8 cellular contexts compared by ENCODE assay signal in genomic region chr1:22143065-22143514, GRCh38. TPM values are rescaled to one million over a fixed set of nuclear protein-coding genes. Genes with fewer than 3 reads are reported as not detected.
A peak's percentile ranks its signal among the peaks of the same experiment; 100 is the strongest.
DNase-seq lines count a peak whose midpoint lies in the region; ATAC-seq and TF ChIP-seq lines count a peak whose summit lies in the region.

TSS of gene WNT4 (minus strand) at chr1:22143097. CDS start at chr1:22142922, 175 bp downstream.

- H3K4me1 ChIP-seq in Panc1 (ENCODE audit: control insufficient read depth, insufficient read depth, low read length) (peaks cover 9% of the 10 kb centered on the region), stomach smooth muscle (ENCODE audit: control insufficient read depth, insufficient read depth, low read length) (peaks cover 14% of the 10 kb centered on the region)

- H3K4me3 ChIP-seq in Panc1 (ENCODE audit: low read depth in 2 of 2, low read length in 2 of 2) (peak within 1 kb of the TSS; percentile 44 to 46), stomach smooth muscle (ENCODE audit: low read length in 2 of 2) (peak within 1 kb of the TSS; percentile 41 to 71)

- H3K9me3 ChIP-seq in Panc1 (ENCODE audit: control insufficient read depth, insufficient read depth, low read depth, low read length): no peaks in the 10 kb centered on the region
- H3K9me3 ChIP-seq in stomach smooth muscle (ENCODE audit: control insufficient read depth in 2 of 2, low read length in 2 of 2): no peaks in the 10 kb centered on the region

- H3K27ac ChIP-seq in Panc1 (ENCODE audit: low read length): no peak within 1 kb of the TSS
- no peak within 1 kb of the TSS for H3K27ac ChIP-seq in stomach smooth muscle (ENCODE audit: low read length)

- H3K36me3 ChIP-seq in Panc1 (ENCODE audit: control insufficient read depth, insufficient read depth, low read length) (no peaks in the 10 kb centered on the region), stomach smooth muscle (ENCODE audit: control insufficient read depth in 2 of 2, insufficient read depth in 2 of 2, low read length in 2 of 2) (no peaks in the 10 kb centered on the region)

- H3K9ac ChIP-seq in stomach smooth muscle (ENCODE audit: low read length in 2 of 2): no peak within 1 kb of the TSS

- H3K27me3 ChIP-seq in Panc1 (ENCODE audit: control insufficient read depth, insufficient read depth, low read length) (no peaks in the 10 kb centered on the region), stomach smooth muscle (ENCODE audit: control insufficient read depth in 1 of 2, insufficient read depth in 2 of 2, low read length in 2 of 2) (peaks cover 0 to 23% of the 10 kb centered on the region in 2 donors)

- DNase-seq in 8988T (peak; percentile 91), GM10248 (ENCODE audit: extremely low spot score) (peak; percentile 84), Panc1 (ENCODE audit: low read depth, low spot score) (no peak), T47D (ENCODE audit: low read depth in 1 of 2, low spot score in 1 of 2) (peak; percentile 69 to 80), kidney tubule cell (ENCODE audit: low spot score) (peak; percentile 44), DMS114 treated with DMSO at 0.1 percent for 48 hours (lab: John Stamatoyannopoulos, UW; ENCODE audit: unreplicated experiment) (no peak)

- no peak for TF ChIP-seq CTCF in GM10248 (IDR thresholded peaks at IDR 0.05; ENCODE audit: control extremely low read depth, extremely low read depth, low read depth, missing control alignments)
- no peak; the same call in 1 of the 2 replicates for TF ChIP-seq CTCF in Panc1 (IDR thresholded peaks at IDR 0.05)

- no TSS peak for BruUV-seq in Panc1 (replicated peaks; lab: Mats Ljungman, UMichigan)

- in situ Hi-C loops in Panc1 (cut with HindIII; ENCODE audit: low pct_unique_long_range_greater_than_20kb, low sequenced_read_pairs) (no loop called here), T47D (cut with HindIII; ENCODE audit: low pct_unique_long_range_greater_than_20kb, low sequenced_read_pairs) (no loop called here)

- CTCF ChIA-PET in GM10248 (lab: Yijun Ruan, JAX): interaction anchor here (1.3 to 1.6 kb wide), 3 partner anchors 9 to 273 kb away, joined by 3 to 4 read pairs (median 4); no protein-coding TSS in a partner anchor
- CTCF ChIA-PET in Panc1 (lab: Charles Lee): interaction anchor here (0.7 to 0.8 kb wide), 3 partner anchors 95 to 150 kb away, joined by 3 to 5 read pairs (median 4); no protein-coding TSS in a partner anchor

- POLR2A ChIA-PET in GM10248 (lab: Yijun Ruan, JAX): no interaction called here
- POLR2A ChIA-PET in Panc1 (lab: Charles Lee): no interaction called here

- ATAC-seq in Panc1 (peak; percentile 85), GM18502 (IDR thresholded peaks at IDR 0.05; ENCODE audit: poor library complexity, unreplicated experiment) (no peak)

- intact Hi-C loops in Panc1 (cut with micrococcal nuclease; ENCODE audit: unreplicated experiment): no loop called here

RNA-seq across cellular contexts. Expression of gene WNT4, which starts in this region (rescaled TPM):
- total RNA-seq in Panc1 (2021; ENCODE audit: unreplicated experiment): 0.92 TPM
- 3.1 TPM for polyA plus RNA-seq in Panc1 (2012; ENCODE audit: insufficient read length)

Comparison
In these comparisons a context has a peak if more than half of its experiments do, and no peak if none do; other contexts are left out.
1. DNase-seq: peak in 8988T (single experiment), GM10248 (single experiment), T47D (2 of 2) and kidney tubule cell (single experiment); none in Panc1 (single experiment) and DMS114 treated with DMSO at 0.1 percent for 48 hours (single experiment).